In genomic region chr3:81170298-81170697, GRCh38 we compare ENCODE assay signal across 19 cellular contexts.
"Had no signal": no experiment of that assay in that cellular context is flagged by ENCODE, and none has a peak within 500 bp of the region (broad histone marks: within the 10 kb centered on the region; RNA-seq: fewer than 3 reads in every experiment).

No MANE protein-coding gene starts in this region.

- H3K4me3 Mint-ChIP-seq: naive thymus-derived CD4-positive, alpha-beta T cell; nephron progenitor cell; type B pancreatic cell had no signal

- H3K27me3 ChIP-seq: colonic mucosa, neutrophil, sigmoid colon, uterus had no signal

- H3K9me3 Mint-ChIP-seq: nephron progenitor cell, type B pancreatic cell had no signal

- FAIRE-seq: endothelial cell of umbilical vein, islet of Langerhans had no signal

- H3K36me3 ChIP-seq: colonic mucosa, neutrophil, sigmoid colon, uterus had no signal

- ATAC-seq: naive thymus-derived CD4-positive, alpha-beta T cell had no signal

- H3K4me3 ChIP-seq: colonic mucosa, sigmoid colon, skin epidermis, uterus had no signal

- H3K27me3 Mint-ChIP-seq: naive thymus-derived CD4-positive, alpha-beta T cell; type B pancreatic cell had no signal

- DNase-seq: colonic mucosa; dermis blood vessel endothelial cell; erythroblast; foreskin melanocyte; head of caudate nucleus; hippocampal formation; kidney glomerular epithelial cell; naive thymus-derived CD4-positive, alpha-beta T cell; nephron progenitor cell; posterior cingulate gyrus; sigmoid colon; stimulated activated CD4-positive, alpha-beta T cell treated with anti-CD3 and anti-CD28 coated beads, Interleukin-2, amount 100 ng/mL, for 24 hours; stimulated activated naive CD4-positive, alpha-beta T cell treated with Interleukin-2 at 50 U/mL for 16 hours; uterus had no signal

- H3K4me1 Mint-ChIP-seq: naive thymus-derived CD4-positive, alpha-beta T cell; nephron progenitor cell had no signal

- H3K9me3 ChIP-seq: colonic mucosa, neutrophil, sigmoid colon, uterus had no signal

- H3K27ac Mint-ChIP-seq: naive thymus-derived CD4-positive, alpha-beta T cell; nephron progenitor cell; type B pancreatic cell had no signal

- H3K4me1 ChIP-seq: colonic mucosa, sigmoid colon, uterus had no signal

- H3K27ac ChIP-seq: colonic mucosa, neutrophil, sigmoid colon, skin epidermis, uterus had no signal

- H3K36me3 Mint-ChIP-seq: naive thymus-derived CD4-positive, alpha-beta T cell; type B pancreatic cell had no signal
